ENCODE assay signal across 1 cellular context in the genomic region with DNA sequence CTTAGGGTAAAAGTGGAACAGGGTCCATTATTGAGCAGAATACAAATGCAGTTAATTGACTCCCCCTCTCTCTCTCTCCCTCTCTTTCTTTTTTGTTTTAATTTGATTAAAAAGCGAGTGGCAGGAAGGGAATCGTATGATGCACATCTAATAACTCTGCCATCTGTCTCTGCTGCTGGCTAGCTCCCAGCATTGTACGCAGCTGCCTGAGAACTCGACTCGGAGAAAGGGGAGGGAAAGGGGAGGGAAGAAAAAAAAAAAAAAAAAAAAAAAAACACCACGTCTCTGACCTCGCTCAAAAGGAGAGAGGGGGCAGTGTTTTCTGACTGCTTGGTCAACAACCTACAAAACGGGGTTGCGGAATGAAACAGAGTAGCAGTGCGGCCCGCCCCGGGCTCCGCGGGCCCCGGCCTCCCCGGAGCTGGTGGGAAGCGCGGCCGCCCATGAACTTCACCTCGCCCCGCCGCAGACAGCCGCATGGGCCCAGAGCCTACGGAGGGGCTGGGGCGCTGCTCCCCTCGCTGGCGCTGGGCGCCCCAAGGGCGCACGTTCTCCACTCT.
TF ChIP-seq lines count a peak whose summit lies in the region.

No MANE protein-coding gene starts in this region.

TF ChIP-seq in SK-N-SH, 30 proteins besides CTCF, POLR2A, EP300 and RAD21 (continued from another document):
- TF ChIP-seq, protein P1, sequence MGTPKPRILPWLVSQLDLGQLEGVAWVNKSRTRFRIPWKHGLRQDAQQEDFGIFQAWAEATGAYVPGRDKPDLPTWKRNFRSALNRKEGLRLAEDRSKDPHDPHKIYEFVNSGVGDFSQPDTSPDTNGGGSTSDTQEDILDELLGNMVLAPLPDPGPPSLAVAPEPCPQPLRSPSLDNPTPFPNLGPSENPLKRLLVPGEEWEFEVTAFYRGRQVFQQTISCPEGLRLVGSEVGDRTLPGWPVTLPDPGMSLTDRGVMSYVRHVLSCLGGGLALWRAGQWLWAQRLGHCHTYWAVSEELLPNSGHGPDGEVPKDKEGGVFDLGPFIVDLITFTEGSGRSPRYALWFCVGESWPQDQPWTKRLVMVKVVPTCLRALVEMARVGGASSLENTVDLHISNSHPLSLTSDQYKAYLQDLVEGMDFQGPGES (IDR thresholded peaks at IDR 0.05; ENCODE audit: low read depth, low read length), result no peak
- TF ChIP-seq JUND (IDR thresholded peaks at IDR 0.05), result peak; percentile 23; the same call in 1 of the 2 replicates
- no peak for TF ChIP-seq MEF2A (IDR thresholded peaks at IDR 0.05; ENCODE audit: borderline replicate concordance, low read depth)
- TF ChIP-seq, protein P2, sequence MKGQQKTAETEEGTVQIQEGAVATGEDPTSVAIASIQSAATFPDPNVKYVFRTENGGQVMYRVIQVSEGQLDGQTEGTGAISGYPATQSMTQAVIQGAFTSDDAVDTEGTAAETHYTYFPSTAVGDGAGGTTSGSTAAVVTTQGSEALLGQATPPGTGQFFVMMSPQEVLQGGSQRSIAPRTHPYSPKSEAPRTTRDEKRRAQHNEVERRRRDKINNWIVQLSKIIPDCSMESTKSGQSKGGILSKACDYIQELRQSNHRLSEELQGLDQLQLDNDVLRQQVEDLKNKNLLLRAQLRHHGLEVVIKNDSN (IDR thresholded peaks at IDR 0.05; ENCODE audit: borderline replicate concordance, low read depth), result no peak
- TF ChIP-seq ELF1 (IDR thresholded peaks at IDR 0.05), result no peak
- TF ChIP-seq TAF1 (IDR thresholded peaks at IDR 0.05; ENCODE audit: borderline replicate concordance, low read depth, low read length), result peak; percentile 54; the same call in 1 of the 2 replicates
- TF ChIP-seq CHD2 (IDR thresholded peaks at IDR 0.05; ENCODE audit: low read length, partially characterized antibody), result peak; percentile 67
- peak; percentile 83 for TF ChIP-seq TCF12 (IDR thresholded peaks at IDR 0.05)
- TF ChIP-seq NFIC (IDR thresholded peaks at IDR 0.05; ENCODE audit: borderline replicate concordance), result peak; percentile 69
- peak; percentile 88 for TF ChIP-seq RCOR1 (IDR thresholded peaks at IDR 0.05; ENCODE audit: low read length)
- 0 out of 2 replicates have a peak, but pooled peaks have one; percentile 72 for TF ChIP-seq SIN3A (IDR thresholded peaks at IDR 0.05; ENCODE audit: borderline replicate concordance, low read depth, low read length)
- TF ChIP-seq SMC3 (IDR thresholded peaks at IDR 0.05; ENCODE audit: low read depth, low read length), result no peak; the same call in 1 of the 2 replicates
- TF ChIP-seq, protein P3, sequence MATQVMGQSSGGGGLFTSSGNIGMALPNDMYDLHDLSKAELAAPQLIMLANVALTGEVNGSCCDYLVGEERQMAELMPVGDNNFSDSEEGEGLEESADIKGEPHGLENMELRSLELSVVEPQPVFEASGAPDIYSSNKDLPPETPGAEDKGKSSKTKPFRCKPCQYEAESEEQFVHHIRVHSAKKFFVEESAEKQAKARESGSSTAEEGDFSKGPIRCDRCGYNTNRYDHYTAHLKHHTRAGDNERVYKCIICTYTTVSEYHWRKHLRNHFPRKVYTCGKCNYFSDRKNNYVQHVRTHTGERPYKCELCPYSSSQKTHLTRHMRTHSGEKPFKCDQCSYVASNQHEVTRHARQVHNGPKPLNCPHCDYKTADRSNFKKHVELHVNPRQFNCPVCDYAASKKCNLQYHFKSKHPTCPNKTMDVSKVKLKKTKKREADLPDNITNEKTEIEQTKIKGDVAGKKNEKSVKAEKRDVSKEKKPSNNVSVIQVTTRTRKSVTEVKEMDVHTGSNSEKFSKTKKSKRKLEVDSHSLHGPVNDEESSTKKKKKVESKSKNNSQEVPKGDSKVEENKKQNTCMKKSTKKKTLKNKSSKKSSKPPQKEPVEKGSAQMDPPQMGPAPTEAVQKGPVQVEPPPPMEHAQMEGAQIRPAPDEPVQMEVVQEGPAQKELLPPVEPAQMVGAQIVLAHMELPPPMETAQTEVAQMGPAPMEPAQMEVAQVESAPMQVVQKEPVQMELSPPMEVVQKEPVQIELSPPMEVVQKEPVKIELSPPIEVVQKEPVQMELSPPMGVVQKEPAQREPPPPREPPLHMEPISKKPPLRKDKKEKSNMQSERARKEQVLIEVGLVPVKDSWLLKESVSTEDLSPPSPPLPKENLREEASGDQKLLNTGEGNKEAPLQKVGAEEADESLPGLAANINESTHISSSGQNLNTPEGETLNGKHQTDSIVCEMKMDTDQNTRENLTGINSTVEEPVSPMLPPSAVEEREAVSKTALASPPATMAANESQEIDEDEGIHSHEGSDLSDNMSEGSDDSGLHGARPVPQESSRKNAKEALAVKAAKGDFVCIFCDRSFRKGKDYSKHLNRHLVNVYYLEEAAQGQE (IDR thresholded peaks at IDR 0.05; ENCODE audit: low read depth, low read length), result peak; percentile 76; the same call in 1 of the 2 replicates
- TF ChIP-seq NRF1 (IDR thresholded peaks at IDR 0.05; ENCODE audit: low read depth, low read length), result no peak
- peak; percentile 59 for TF ChIP-seq FOXM1 (IDR thresholded peaks at IDR 0.05; ENCODE audit: low read depth)
- TF ChIP-seq, protein P4, sequence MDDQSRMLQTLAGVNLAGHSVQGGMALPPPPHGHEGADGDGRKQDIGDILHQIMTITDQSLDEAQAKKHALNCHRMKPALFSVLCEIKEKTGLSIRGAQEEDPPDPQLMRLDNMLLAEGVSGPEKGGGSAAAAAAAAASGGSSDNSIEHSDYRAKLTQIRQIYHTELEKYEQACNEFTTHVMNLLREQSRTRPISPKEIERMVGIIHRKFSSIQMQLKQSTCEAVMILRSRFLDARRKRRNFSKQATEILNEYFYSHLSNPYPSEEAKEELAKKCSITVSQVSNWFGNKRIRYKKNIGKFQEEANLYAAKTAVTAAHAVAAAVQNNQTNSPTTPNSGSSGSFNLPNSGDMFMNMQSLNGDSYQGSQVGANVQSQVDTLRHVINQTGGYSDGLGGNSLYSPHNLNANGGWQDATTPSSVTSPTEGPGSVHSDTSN (IDR thresholded peaks at IDR 0.05), result peak; percentile 40; the same call in 1 of the 2 replicates
- no peak for TF ChIP-seq FOSL2 (IDR thresholded peaks at IDR 0.05; ENCODE audit: borderline replicate concordance, low read depth)
- no peak for TF ChIP-seq GABPA (IDR thresholded peaks at IDR 0.05; ENCODE audit: low read depth)
- TF ChIP-seq RXRA (IDR thresholded peaks at IDR 0.05; ENCODE audit: borderline replicate concordance, low read depth), result peak; percentile 22; the same call in 1 of the 2 replicates
- peak; percentile 59 for TF ChIP-seq POLR2AphosphoS5 (IDR thresholded peaks at IDR 0.05; ENCODE audit: low read depth, low read length)
- peak; percentile 26 for TF ChIP-seq MXI1 (IDR thresholded peaks at IDR 0.05; ENCODE audit: low read depth, low read length)
- TF ChIP-seq, protein P5, sequence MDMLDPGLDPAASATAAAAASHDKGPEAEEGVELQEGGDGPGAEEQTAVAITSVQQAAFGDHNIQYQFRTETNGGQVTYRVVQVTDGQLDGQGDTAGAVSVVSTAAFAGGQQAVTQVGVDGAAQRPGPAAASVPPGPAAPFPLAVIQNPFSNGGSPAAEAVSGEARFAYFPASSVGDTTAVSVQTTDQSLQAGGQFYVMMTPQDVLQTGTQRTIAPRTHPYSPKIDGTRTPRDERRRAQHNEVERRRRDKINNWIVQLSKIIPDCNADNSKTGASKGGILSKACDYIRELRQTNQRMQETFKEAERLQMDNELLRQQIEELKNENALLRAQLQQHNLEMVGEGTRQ (IDR thresholded peaks at IDR 0.05; ENCODE audit: borderline replicate concordance, low read depth, low read length), result no peak
- peak; percentile 50; the same call in 1 of the 2 replicates for TF ChIP-seq TEAD4 (IDR thresholded peaks at IDR 0.05; ENCODE audit: borderline replicate concordance, insufficient read depth)
- TF ChIP-seq RFX5 (IDR thresholded peaks at IDR 0.05; ENCODE audit: low read length), result no peak; the same call in 1 of the 2 replicates
- TF ChIP-seq, protein P6, sequence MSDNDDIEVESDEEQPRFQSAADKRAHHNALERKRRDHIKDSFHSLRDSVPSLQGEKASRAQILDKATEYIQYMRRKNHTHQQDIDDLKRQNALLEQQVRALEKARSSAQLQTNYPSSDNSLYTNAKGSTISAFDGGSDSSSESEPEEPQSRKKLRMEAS (IDR thresholded peaks at IDR 0.05; ENCODE audit: low read depth), result peak; percentile 51; the same call in 1 of the 2 replicates
